In genomic region chr3:179969525-179969924, GRCh38 we compare ENCODE assay signal across 12 cellular contexts.
DNase-seq lines count a peak whose midpoint lies in the region; ATAC-seq and TF ChIP-seq lines count a peak whose summit lies in the region.
"Had no signal": no experiment of that assay in that cellular context is flagged by ENCODE, and none has a peak within 500 bp of the region (broad histone marks: within the 10 kb centered on the region; RNA-seq: fewer than 3 reads in every experiment).

No MANE protein-coding gene starts in this region.

- H4K20me1 ChIP-seq in HCT116 (ENCODE audit: insufficient read depth): no peaks in the 10 kb centered on the region

- ATAC-seq in HCT116: no peak
- ATAC-seq in esophagus mucosa: peak; percentile 68

- TF ChIP-seq RAD21 in HCT116 (IDR thresholded peaks at IDR 0.05; ENCODE audit: low read depth): no peak

- H3K36me3 ChIP-seq in HCT116 (ENCODE audit: control insufficient read depth in 1 of 2, insufficient read depth in 2 of 2, low read length in 2 of 2): no peaks in the 10 kb centered on the region
- H3K36me3 ChIP-seq in colonic mucosa: no peaks in the 10 kb centered on the region
- no peaks in the 10 kb centered on the region for H3K36me3 ChIP-seq in esophagus squamous epithelium
- no peaks in the 10 kb centered on the region for H3K36me3 ChIP-seq in ovary
- H3K36me3 ChIP-seq: cardiac muscle cell, sigmoid colon had no signal

- 18 to 19% methylated on average over 2 of the region's 2 CpGs for WGBS in esophagus squamous epithelium, 2 donors
- 40 to 46% (median 45%) methylated on average over 2 of the region's 2 CpGs for WGBS in ovary, 3 donors

- H3K9ac ChIP-seq in HCT116 (ENCODE audit: low read length) (no peak overlapping the region), colonic mucosa (ENCODE audit: low read depth in 2 of 2, low read length in 2 of 2) (no peak overlapping the region)

- POLR2A ChIA-PET in HCT116 (lab: Charles Lee): no interaction called here

- H3K4me2 ChIP-seq in HCT116 (ENCODE audit: low read length): no peak overlapping the region

- H3K79me2 ChIP-seq in HCT116 (ENCODE audit: insufficient read depth, low read length): no peaks in the 10 kb centered on the region

- TF ChIP-seq POLR2A in HCT116 (IDR thresholded peaks at IDR 0.05; ENCODE audit: borderline replicate concordance, extremely low read depth, insufficient read depth, insufficient read length): no peak
- TF ChIP-seq POLR2A in esophagus squamous epithelium (IDR thresholded peaks at IDR 0.05): no peak
- no peak for TF ChIP-seq POLR2A in ovary (IDR thresholded peaks at IDR 0.05)

- TF ChIP-seq EP300 in ovary (IDR thresholded peaks at IDR 0.05): no peak

- H3K4me1 ChIP-seq in HCT116 (ENCODE audit: control insufficient read depth in 1 of 2, insufficient read depth in 2 of 2, low read length in 2 of 2) (peaks cover 0 to 3% of the 10 kb centered on the region in 2 experiments; a peak in 1 of 4 replicates), colonic mucosa (no peaks in the 10 kb centered on the region), esophagus squamous epithelium (no peaks in the 10 kb centered on the region), ovary (ENCODE audit: insufficient read depth) (no peaks in the 10 kb centered on the region)
- H3K4me1 ChIP-seq: sigmoid colon had no signal

- RAD21 ChIA-PET in HCT116 (lab: Charles Lee; ENCODE audit: low non-redundant PET in 1 of 2, low total read pairs in 2 of 2, uncharacterized antibody in 2 of 2, unreplicated experiment in 2 of 2): no interaction called here

- no peaks in the 10 kb centered on the region for H3K9me2 ChIP-seq in HCT116 (ENCODE audit: insufficient read depth)

- BruUV-seq in HCT116 (replicated peaks; lab: Mats Ljungman, UMichigan): no TSS peak

- H3K9me3 ChIP-seq in HCT116 (ENCODE audit: control insufficient read depth in 1 of 2, insufficient read depth in 1 of 2, low read depth in 1 of 2, low read length in 2 of 2) (no peaks in the 10 kb centered on the region), colonic mucosa (no peaks in the 10 kb centered on the region), esophagus squamous epithelium (no peaks in the 10 kb centered on the region), ovary (no peaks in the 10 kb centered on the region)
- H3K9me3 ChIP-seq: sigmoid colon had no signal

- no peak overlapping the region for H3K4me3 ChIP-seq in HCT116 (replicated peaks in 1 of 2; ENCODE audit: low read depth in 1 of 2, low read length in 2 of 2)
- no peak overlapping the region for H3K4me3 ChIP-seq in colonic mucosa
- no peak overlapping the region for H3K4me3 ChIP-seq in esophagus squamous epithelium
- no peak overlapping the region for H3K4me3 ChIP-seq in ovary
- H3K4me3 ChIP-seq: cardiac muscle cell, sigmoid colon had no signal

- intact Hi-C loops in HCT116 (cut with micrococcal nuclease) (no loop called here), colonic mucosa (cut with DNase I) (no loop called here), esophagus squamous epithelium (cut with DNase I) (no loop called here), ovary (cut with DNase I) (no loop called here)

- no peak overlapping the region for H2AFZ ChIP-seq in HCT116 (ENCODE audit: low read depth, low read length, poor library complexity, severe bottlenecking)

- CTCF ChIA-PET in HCT116 (lab: Charles Lee): no interaction called here

- peaks cover 8% of the 10 kb centered on the region for H3K27me3 ChIP-seq in HCT116 (ENCODE audit: insufficient read depth, low read length)
- no peaks in the 10 kb centered on the region for H3K27me3 ChIP-seq in colonic mucosa
- H3K27me3 ChIP-seq in esophagus squamous epithelium: no peaks in the 10 kb centered on the region
- H3K27me3 ChIP-seq in ovary: peaks cover 4% of the 10 kb centered on the region
- H3K27me3 ChIP-seq: cardiac muscle cell, sigmoid colon had no signal

- no peak overlapping the region for H3K27ac ChIP-seq in HCT116 (ENCODE audit: low read depth, low read length)
- H3K27ac ChIP-seq in colonic mucosa: no peak overlapping the region
- no peak overlapping the region for H3K27ac ChIP-seq in esophagus squamous epithelium
- no peak overlapping the region for H3K27ac ChIP-seq in ovary
- H3K27ac ChIP-seq: cardiac muscle cell, sigmoid colon had no signal

- no peak for TF ChIP-seq CTCF in HCT116 (IDR thresholded peaks at IDR 0.05 in 2 of 3, conservative IDR thresholded peaks at IDR 0.05 in 1 of 3; ENCODE audit: borderline replicate concordance in 1 of 3, insufficient read depth in 1 of 3, low read depth in 2 of 3, low read length in 2 of 3)
- TF ChIP-seq CTCF in colonic mucosa (IDR thresholded peaks at IDR 0.05): no peak
- TF ChIP-seq CTCF in esophagus squamous epithelium (IDR thresholded peaks at IDR 0.05): no peak
- TF ChIP-seq CTCF in ovary (IDR thresholded peaks at IDR 0.05): no peak

- DNase-seq in COR-L47 (lab: John Stamatoyannopoulos, UW) (peak; percentile 59), HCT116 (ENCODE audit: low read depth, low spot score) (peak; percentile 3), NCI-H526 treated with DMSO at 0.1 percent for 48 hours (lab: John Stamatoyannopoulos, UW) (peak; percentile 69), colonic mucosa (no peak), esophagus squamous epithelium (lab: John Stamatoyannopoulos, UW) (no peak), ovary (no peak), globus pallidus (ENCODE audit: low spot score) (no peak)
- DNase-seq: immature natural killer cell, NCI-H1417 treated with DMSO at 0.1 percent for 48 hours, sigmoid colon had no signal

TF ChIP-seq in HCT116, 20 proteins besides CTCF, POLR2A, EP300 and RAD21:
- peak; percentile 55 for TF ChIP-seq FOSL1 (IDR thresholded peaks at IDR 0.05; ENCODE audit: low read depth)
- TF ChIP-seq CEBPB (IDR thresholded peaks at IDR 0.05; ENCODE audit: low read depth): peak; percentile 80
- 0 out of 2 replicates have a peak, but pooled peaks have one; percentile 25 for TF ChIP-seq SP1 (IDR thresholded peaks at IDR 0.05; ENCODE audit: low read depth)
- peak; percentile 53 for TF ChIP-seq JUND (IDR thresholded peaks at IDR 0.05)
- TF ChIP-seq EGR1 (IDR thresholded peaks at IDR 0.05; ENCODE audit: low read depth): no peak

Comparison
In these comparisons a context has a peak if more than half of its experiments do, and no peak if none do; other contexts are left out.
1. DNase-seq: peak in COR-L47 (single experiment), HCT116 (single experiment) and NCI-H526 treated with DMSO at 0.1 percent for 48 hours (single experiment); none in colonic mucosa (single experiment), esophagus squamous epithelium (single experiment), ovary (0 of 5) and globus pallidus (single experiment).